8 cellular contexts compared by ENCODE assay signal in the genomic region with DNA sequence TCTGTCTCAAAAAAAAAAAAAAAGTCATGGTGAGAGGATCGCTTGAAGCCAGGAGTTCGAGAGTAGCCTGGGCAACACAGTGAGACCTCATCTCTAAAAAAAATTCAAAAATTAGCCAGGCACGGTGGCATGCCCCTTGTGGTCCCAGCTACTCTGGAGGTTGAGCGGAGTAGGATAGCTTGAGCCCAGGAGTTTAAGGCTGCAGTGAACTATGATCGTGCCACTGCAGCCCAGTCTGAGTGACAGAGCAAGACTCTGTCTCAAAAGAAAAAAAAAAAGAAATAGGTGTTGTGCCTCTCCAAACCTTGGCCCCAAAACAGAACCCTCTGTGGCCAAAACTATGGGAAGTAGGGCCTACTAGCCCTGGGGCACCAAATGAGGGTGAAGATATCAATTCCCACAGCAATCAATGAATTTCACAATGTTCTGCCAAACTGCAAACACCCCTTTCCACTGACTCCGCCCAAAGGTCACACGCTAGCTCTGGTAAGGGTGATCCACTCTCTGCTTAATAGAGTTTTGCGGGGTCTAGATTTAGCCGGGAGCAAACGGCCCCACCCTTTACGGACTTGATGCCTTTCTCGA. TPM values are rescaled to one million over a fixed set of nuclear protein-coding genes. Genes with fewer than 3 reads are reported as not detected.
A peak's percentile ranks its signal among the peaks of the same experiment; 100 is the strongest.
DNase-seq lines count a peak whose midpoint lies in the region; ATAC-seq and TF ChIP-seq lines count a peak whose summit lies in the region.

No MANE protein-coding gene starts in this region.

- TF ChIP-seq EP300 in ovary (IDR thresholded peaks at IDR 0.05), result no peak

- peak overlapping the region; percentile 76 for H3K27ac ChIP-seq in DND-41 (ENCODE audit: low read length)
- H3K27ac ChIP-seq in epithelial cell of prostate, result peak overlapping the region; percentile 42
- peak overlapping the region; percentile 55 to 89 for H3K27ac ChIP-seq in ovary

- H2AFZ ChIP-seq in DND-41 (ENCODE audit: low read depth, low read length), result peak overlapping the region; percentile 91

- H3K9ac ChIP-seq in DND-41 (ENCODE audit: low read depth, low read length), result peak overlapping the region; percentile 69

- peak overlapping the region; percentile 91 for H3K4me2 ChIP-seq in DND-41 (ENCODE audit: insufficient read depth, low read length)

- no peaks in the 10 kb centered on the region for H4K20me1 ChIP-seq in DND-41 (ENCODE audit: insufficient read depth, low read length)

- peaks cover 24% of the 10 kb centered on the region for H3K4me1 ChIP-seq in DND-41 (ENCODE audit: insufficient read depth, low read length)
- peaks cover 9% of the 10 kb centered on the region for H3K4me1 ChIP-seq in ovary (ENCODE audit: insufficient read depth)

- H3K27me3 ChIP-seq in DND-41 (ENCODE audit: insufficient read depth, low read length, poor library complexity) (no peaks in the 10 kb centered on the region), ovary (no peaks in the 10 kb centered on the region)

- ATAC-seq in DND-41 (ENCODE audit: insufficient read depth, low read depth), result peak; percentile 70; the same call in 2 of the 3 replicates

- 34 to 40% (median 36%) methylated on average over 12 of the region's 12 CpGs for WGBS in ovary, 3 donors

- TF ChIP-seq POLR2A in ovary (IDR thresholded peaks at IDR 0.05), result no peak

- H3K4me3 ChIP-seq in DND-41 (ENCODE audit: low read depth in 1 of 2, low read length in 2 of 2) (peak overlapping the region; percentile 8 to 71; a peak in 3 of 4 replicates), ovary (peak overlapping the region; percentile 21)

- no peaks in the 10 kb centered on the region for H3K79me2 ChIP-seq in DND-41 (ENCODE audit: insufficient read depth, low read length)

- H3K36me3 ChIP-seq in DND-41 (ENCODE audit: insufficient read depth, low read length), result no peaks in the 10 kb centered on the region
- H3K36me3 ChIP-seq in ovary, result no peaks in the 10 kb centered on the region

- no peak for DNase-seq in DND-41
- no peak for DNase-seq in epithelial cell of prostate (ENCODE audit: low read depth, low spot score)
- no peak for DNase-seq in ovary
- no peak for DNase-seq in NCI-H526 treated with DMSO at 0.1 percent for 48 hours (lab: John Stamatoyannopoulos, UW)
- no peak for DNase-seq in NCI-H345 (lab: John Stamatoyannopoulos, UW)
- DNase-seq in stimulated activated CD4-positive, alpha-beta T cell treated with anti-CD3 and anti-CD28 coated beads, Interleukin-1b, Interleukin-23, amount 100 ng/mL, for 48 hours, result no peak
- no peak for DNase-seq in germinal center (ENCODE audit: low spot score)

- intact Hi-C loops in ovary (cut with DNase I), result no loop called here

- H3K9me3 ChIP-seq in DND-41 (ENCODE audit: insufficient read depth, low read length, severe bottlenecking) (no peaks in the 10 kb centered on the region), ovary (no peaks in the 10 kb centered on the region)

- TF ChIP-seq CTCF in DND-41 (IDR thresholded peaks at IDR 0.05; ENCODE audit: borderline replicate concordance, extremely low read depth, low read length, poor library complexity, severe bottlenecking), result no peak
- no peak for TF ChIP-seq CTCF in ovary (IDR thresholded peaks at IDR 0.05)

TF ChIP-seq in PFSK-1, 5 proteins besides CTCF, POLR2A, EP300 and RAD21:
- no peak for TF ChIP-seq TAF1 (IDR thresholded peaks at IDR 0.05; ENCODE audit: borderline replicate concordance, insufficient read depth, low read length)
- peak; percentile 41; the same call in 1 of the 2 replicates for TF ChIP-seq POLR2AphosphoS5 (IDR thresholded peaks at IDR 0.05; ENCODE audit: low read depth, low read length)
- TF ChIP-seq, protein P1, sequence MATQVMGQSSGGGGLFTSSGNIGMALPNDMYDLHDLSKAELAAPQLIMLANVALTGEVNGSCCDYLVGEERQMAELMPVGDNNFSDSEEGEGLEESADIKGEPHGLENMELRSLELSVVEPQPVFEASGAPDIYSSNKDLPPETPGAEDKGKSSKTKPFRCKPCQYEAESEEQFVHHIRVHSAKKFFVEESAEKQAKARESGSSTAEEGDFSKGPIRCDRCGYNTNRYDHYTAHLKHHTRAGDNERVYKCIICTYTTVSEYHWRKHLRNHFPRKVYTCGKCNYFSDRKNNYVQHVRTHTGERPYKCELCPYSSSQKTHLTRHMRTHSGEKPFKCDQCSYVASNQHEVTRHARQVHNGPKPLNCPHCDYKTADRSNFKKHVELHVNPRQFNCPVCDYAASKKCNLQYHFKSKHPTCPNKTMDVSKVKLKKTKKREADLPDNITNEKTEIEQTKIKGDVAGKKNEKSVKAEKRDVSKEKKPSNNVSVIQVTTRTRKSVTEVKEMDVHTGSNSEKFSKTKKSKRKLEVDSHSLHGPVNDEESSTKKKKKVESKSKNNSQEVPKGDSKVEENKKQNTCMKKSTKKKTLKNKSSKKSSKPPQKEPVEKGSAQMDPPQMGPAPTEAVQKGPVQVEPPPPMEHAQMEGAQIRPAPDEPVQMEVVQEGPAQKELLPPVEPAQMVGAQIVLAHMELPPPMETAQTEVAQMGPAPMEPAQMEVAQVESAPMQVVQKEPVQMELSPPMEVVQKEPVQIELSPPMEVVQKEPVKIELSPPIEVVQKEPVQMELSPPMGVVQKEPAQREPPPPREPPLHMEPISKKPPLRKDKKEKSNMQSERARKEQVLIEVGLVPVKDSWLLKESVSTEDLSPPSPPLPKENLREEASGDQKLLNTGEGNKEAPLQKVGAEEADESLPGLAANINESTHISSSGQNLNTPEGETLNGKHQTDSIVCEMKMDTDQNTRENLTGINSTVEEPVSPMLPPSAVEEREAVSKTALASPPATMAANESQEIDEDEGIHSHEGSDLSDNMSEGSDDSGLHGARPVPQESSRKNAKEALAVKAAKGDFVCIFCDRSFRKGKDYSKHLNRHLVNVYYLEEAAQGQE (IDR thresholded peaks at IDR 0.05; ENCODE audit: insufficient read depth in 1 of 2, low read depth in 2 of 2, low read length in 2 of 2), result no peak
- TF ChIP-seq SIN3A (IDR thresholded peaks at IDR 0.05; ENCODE audit: borderline replicate concordance, insufficient read depth, low read length), result no peak
- no peak for TF ChIP-seq FOXP2 (optimal IDR thresholded peaks at IDR 0.05; ENCODE audit: borderline replicate concordance, extremely low read depth, extremely low read length, insufficient read depth)

RNA-seq across cellular contexts. Expression of a gene that starts 16.9 kb away (rescaled TPM):
- 4.0 TPM for polyA plus RNA-seq in PFSK-1 (2012; ENCODE audit: insufficient read length, low read depth)
- total RNA-seq in ovary, result 1 to 10 TPM in 5 of 7 donors, under 1 TPM in 2; 0.48 to 2.6 (median 1.0) TPM
- 1 to 10 TPM in 1 of 2 donors, under 1 TPM in 1; 0.73 to 1.3 TPM for polyA plus RNA-seq in ovary

RNA-seq across cellular contexts. Expression of a gene that starts 32.1 kb away (rescaled TPM):
- polyA plus RNA-seq in PFSK-1 (2012; ENCODE audit: insufficient read length, low read depth), result 10.6 TPM
- total RNA-seq in ovary, result 10 to 100 TPM in 2 of 7 donors, 1 to 10 TPM in 4, under 1 TPM in 1; 0.73 to 22.0 (median 5.3) TPM
- polyA plus RNA-seq in ovary, result 10 to 100 TPM in 1 of 2 donors, under 1 TPM in 1; 0.75 to 12.7 TPM

RNA-seq across cellular contexts. Expression of a gene that starts 33.8 kb away (rescaled TPM):
- 108 TPM for polyA plus RNA-seq in PFSK-1 (2012; ENCODE audit: insufficient read length, low read depth)
- total RNA-seq in ovary, result 100 to 1,000 TPM in 3 of 7 donors, 10 to 100 TPM in 4; 32.0 to 107 (median 99.2) TPM
- polyA plus RNA-seq in ovary, result 100 to 1,000 TPM in 1 of 2 donors, 10 to 100 TPM in 1; 40.2 to 121 TPM
